Comparison of ENCODE assay signal across 1 cellular context in the genomic region with DNA sequence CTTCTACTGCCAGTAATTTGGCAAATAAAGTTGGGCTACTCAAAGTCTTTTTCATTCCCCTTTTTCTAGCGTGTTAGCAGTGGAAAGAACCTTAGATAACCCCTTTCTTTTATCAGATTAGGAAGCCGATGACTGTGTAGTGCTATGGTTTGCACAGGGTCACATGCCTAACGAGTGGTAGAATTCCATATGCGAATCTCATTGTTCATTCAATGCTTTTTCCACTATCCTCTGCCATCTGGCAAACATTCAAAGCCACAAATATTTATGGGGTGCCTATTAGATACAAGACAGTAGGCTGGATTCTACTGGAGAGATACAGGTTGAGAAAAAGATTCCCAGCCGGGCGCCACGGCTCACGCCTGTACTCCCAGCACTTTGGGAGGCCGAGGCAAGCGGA.
A peak's percentile ranks its signal among the peaks of the same experiment; 100 is the strongest.
TF ChIP-seq lines count a peak whose summit lies in the region.

No MANE protein-coding gene starts in this region.

TF ChIP-seq in HepG2, 621 proteins besides CTCF, POLR2A, EP300 and RAD21 (continued from another document):
- TF ChIP-seq, protein P1, sequence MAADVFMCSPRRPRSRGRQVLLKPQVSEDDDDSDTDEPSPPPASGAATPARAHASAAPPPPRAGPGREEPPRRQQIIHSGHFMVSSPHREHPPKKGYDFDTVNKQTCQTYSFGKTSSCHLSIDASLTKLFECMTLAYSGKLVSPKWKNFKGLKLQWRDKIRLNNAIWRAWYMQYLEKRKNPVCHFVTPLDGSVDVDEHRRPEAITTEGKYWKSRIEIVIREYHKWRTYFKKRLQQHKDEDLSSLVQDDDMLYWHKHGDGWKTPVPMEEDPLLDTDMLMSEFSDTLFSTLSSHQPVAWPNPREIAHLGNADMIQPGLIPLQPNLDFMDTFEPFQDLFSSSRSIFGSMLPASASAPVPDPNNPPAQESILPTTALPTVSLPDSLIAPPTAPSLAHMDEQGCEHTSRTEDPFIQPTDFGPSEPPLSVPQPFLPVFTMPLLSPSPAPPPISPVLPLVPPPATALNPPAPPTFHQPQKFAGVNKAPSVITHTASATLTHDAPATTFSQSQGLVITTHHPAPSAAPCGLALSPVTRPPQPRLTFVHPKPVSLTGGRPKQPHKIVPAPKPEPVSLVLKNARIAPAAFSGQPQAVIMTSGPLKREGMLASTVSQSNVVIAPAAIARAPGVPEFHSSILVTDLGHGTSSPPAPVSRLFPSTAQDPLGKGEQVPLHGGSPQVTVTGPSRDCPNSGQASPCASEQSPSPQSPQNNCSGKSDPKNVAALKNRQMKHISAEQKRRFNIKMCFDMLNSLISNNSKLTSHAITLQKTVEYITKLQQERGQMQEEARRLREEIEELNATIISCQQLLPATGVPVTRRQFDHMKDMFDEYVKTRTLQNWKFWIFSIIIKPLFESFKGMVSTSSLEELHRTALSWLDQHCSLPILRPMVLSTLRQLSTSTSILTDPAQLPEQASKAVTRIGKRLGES (CRISPR knock-in tag; IDR thresholded peaks at IDR 0.05; ENCODE audit: borderline replicate concordance): no peak
- TF ChIP-seq, protein P2, sequence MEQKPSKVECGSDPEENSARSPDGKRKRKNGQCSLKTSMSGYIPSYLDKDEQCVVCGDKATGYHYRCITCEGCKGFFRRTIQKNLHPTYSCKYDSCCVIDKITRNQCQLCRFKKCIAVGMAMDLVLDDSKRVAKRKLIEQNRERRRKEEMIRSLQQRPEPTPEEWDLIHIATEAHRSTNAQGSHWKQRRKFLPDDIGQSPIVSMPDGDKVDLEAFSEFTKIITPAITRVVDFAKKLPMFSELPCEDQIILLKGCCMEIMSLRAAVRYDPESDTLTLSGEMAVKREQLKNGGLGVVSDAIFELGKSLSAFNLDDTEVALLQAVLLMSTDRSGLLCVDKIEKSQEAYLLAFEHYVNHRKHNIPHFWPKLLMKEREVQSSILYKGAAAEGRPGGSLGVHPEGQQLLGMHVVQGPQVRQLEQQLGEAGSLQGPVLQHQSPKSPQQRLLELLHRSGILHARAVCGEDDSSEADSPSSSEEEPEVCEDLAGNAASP (CRISPR knock-in tag; IDR thresholded peaks at IDR 0.05; ENCODE audit: borderline replicate concordance): peak; percentile 73; the same call in 1 of the 2 replicates
